ENCODE assay signal across 8 cellular contexts in the genomic region with DNA sequence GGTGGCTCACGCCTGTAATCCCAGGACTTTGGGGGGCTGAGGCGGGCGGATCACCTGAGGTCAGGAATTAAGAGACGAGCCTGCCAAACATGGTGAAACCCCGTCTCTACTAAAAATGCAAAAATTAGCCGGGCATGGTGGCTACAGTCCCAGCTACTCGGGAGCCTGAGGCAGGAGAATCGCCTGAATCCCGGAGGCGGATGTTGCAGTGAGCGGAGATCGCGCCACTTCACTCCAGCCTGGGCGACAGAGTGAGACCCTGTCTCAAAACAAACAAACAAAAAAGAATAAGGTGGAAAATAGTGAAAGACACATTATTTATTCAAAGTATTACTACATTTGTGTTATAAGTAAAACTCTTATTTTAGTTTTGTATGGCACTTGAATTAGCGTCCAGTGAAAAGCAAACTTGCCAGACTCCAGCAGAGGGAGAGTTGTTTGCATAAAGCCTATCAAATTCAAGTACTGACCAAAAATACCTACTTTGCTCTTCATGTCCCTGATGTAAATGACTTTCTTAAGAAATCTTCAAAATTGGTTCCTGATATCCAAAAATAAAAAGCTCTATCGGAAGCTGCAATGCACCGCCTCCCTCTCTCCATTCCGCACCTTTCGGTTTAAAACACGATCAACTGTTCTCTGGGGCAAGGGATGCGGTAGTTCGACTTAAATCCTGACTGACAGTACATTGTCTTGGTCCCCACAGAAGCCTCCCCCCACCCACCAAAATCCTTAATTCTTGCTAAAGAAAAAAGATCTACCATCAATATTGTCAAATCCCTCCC. TPM values are rescaled to one million over a fixed set of nuclear protein-coding genes. Genes with fewer than 3 reads are reported as not detected.
DNase-seq lines count a peak whose midpoint lies in the region; ATAC-seq and TF ChIP-seq lines count a peak whose summit lies in the region.

No MANE protein-coding gene starts in this region.

- peaks cover 74% of the 10 kb centered on the region for H3K79me2 ChIP-seq in Loucy (ENCODE audit: insufficient read depth, low read length)

- DNase-seq in BJ (ENCODE audit: low read depth): no peak
- DNase-seq in coronary artery (ENCODE audit: low spot score): no peak
- no peak for DNase-seq in GM13977 (ENCODE audit: low spot score)
- DNase-seq in HUDEP-2 (lab: John Stamatoyannopoulos, UW; ENCODE audit: unreplicated experiment in 76 of 76): no peak

- H4K20me1 ChIP-seq in Loucy (ENCODE audit: insufficient read depth, low read length, poor library complexity, severe bottlenecking): peaks cover 60% of the 10 kb centered on the region

- TF ChIP-seq CTCF in BJ (IDR thresholded peaks at IDR 0.05; ENCODE audit: insufficient read depth, low read depth, low read length): no peak
- 0 out of 2 replicates have a peak, but pooled peaks have one; percentile 8 for TF ChIP-seq CTCF in Loucy (conservative IDR thresholded peaks at IDR 0.05; ENCODE audit: low read length)
- no peak for TF ChIP-seq CTCF in coronary artery (IDR thresholded peaks at IDR 0.05)
- no peak for TF ChIP-seq CTCF in GM13977 (IDR thresholded peaks at IDR 0.05; ENCODE audit: extremely low read depth, insufficient read depth, missing control alignments)

- POLR2A ChIA-PET in BJ (lab: Charles Lee): no interaction called here

- ATAC-seq in HG03196 (IDR thresholded peaks at IDR 0.05; ENCODE audit: unreplicated experiment): no peak
- ATAC-seq in HG03521 (IDR thresholded peaks at IDR 0.05; ENCODE audit: unreplicated experiment): no peak

- CTCF ChIA-PET in BJ (lab: Yijun Ruan, JAX): interaction anchor here (1.2 to 1.5 kb wide), 3 partner anchors 29 to 191 kb away, joined by 3 to 4 read pairs (median 3); no protein-coding TSS in a partner anchor

- H3K9me3 ChIP-seq in Loucy (ENCODE audit: insufficient read depth, low read depth, low read length) (no peaks in the 10 kb centered on the region), muscle layer of duodenum (ENCODE audit: control insufficient read depth in 1 of 2, low read length in 2 of 2) (no peaks in the 10 kb centered on the region)

- no peaks in the 10 kb centered on the region for H3K27me3 ChIP-seq in BJ (ENCODE audit: control insufficient read depth, insufficient read depth, low read length)
- H3K27me3 ChIP-seq in Loucy (ENCODE audit: insufficient read depth, low read length, poor library complexity, severe bottlenecking): no peaks in the 10 kb centered on the region
- H3K27me3 ChIP-seq in muscle layer of duodenum (ENCODE audit: low read depth, low read length): no peaks in the 10 kb centered on the region

- peak overlapping the region; percentile 90 for H3K9ac ChIP-seq in Loucy (ENCODE audit: low read depth, low read length, poor library complexity, severe bottlenecking)

- H3K4me1 ChIP-seq in Loucy (ENCODE audit: insufficient read depth, low read length, poor library complexity, severe bottlenecking): peaks cover 51% of the 10 kb centered on the region
- H3K4me1 ChIP-seq in muscle layer of duodenum (ENCODE audit: control insufficient read depth in 1 of 2, insufficient read depth in 2 of 2, low read length in 2 of 2): peaks cover 0 to 29% of the 10 kb centered on the region in 2 donors

- H2AFZ ChIP-seq in Loucy (ENCODE audit: low read length): no peak overlapping the region

- H3K27ac ChIP-seq in coronary artery (peak overlapping the region; percentile 83 to 95), muscle layer of duodenum (ENCODE audit: low read length) (peak overlapping the region; percentile 92)

- H3K9me2 ChIP-seq in Loucy (replicated peaks; ENCODE audit: low read depth, low read length): no peaks in the 10 kb centered on the region

- in situ Hi-C loops in GM13977 (cut with MboI; ENCODE audit: low pct_unique_long_range_greater_than_20kb, low sequenced_read_pairs, unreplicated experiment): no loop called here

- no peaks in the 10 kb centered on the region for H3F3A ChIP-seq in Loucy (ENCODE audit: low read depth)

- peak overlapping the region; percentile 90 for H3K4me2 ChIP-seq in Loucy (ENCODE audit: low read depth, low read length, poor library complexity, severe bottlenecking)

- H3K4me3 ChIP-seq in BJ (ENCODE audit: low read depth, low read length): peak overlapping the region; percentile 79
- peak overlapping the region; percentile 90 for H3K4me3 ChIP-seq in Loucy (ENCODE audit: low read length, poor library complexity, severe bottlenecking)
- peak overlapping the region; percentile 94 for H3K4me3 ChIP-seq in coronary artery
- H3K4me3 ChIP-seq in muscle layer of duodenum (ENCODE audit: low read depth in 1 of 2, low read length in 2 of 2): peak overlapping the region; percentile 85 to 94

- H3K36me3 ChIP-seq in BJ (ENCODE audit: control insufficient read depth, insufficient read depth, low read length) (no peaks in the 10 kb centered on the region), Loucy (ENCODE audit: insufficient read depth, low read length) (no peaks in the 10 kb centered on the region), muscle layer of duodenum (ENCODE audit: control insufficient read depth in 1 of 2, insufficient read depth in 2 of 2, low read length in 2 of 2) (peaks cover 0 to 7% of the 10 kb centered on the region in 2 donors)

RNA-seq across cellular contexts. Expression of gene TRPM7, which starts 1.2 kb away (rescaled TPM):
- polyA plus RNA-seq in BJ (2011; rRNA removed): 9.9 and 22.9 TPM in 2 replicates
- 16.2 and 19.6 TPM in 2 replicates for polyA minus RNA-seq in BJ (2011; rRNA and poly(A)+ RNA removed)
